In the genomic region with DNA sequence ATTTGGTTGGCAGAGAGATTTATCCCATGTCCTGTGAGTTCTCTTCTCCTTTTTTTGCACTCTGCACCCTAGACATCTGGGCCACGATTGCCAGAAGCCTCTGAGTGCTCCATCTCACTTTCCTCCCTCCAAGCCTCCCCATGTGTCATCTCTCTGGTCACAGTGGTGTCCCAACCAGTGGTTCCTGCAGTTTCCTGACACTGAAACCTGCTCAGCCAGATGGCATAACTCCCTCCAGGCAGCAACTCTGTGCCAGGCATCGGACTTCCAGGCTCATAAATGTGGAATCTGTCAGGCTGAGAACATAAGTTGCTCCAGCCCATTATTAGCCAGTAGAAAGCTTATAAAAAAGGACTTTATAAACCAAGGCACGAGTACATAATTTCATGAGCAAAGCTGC, we compare ENCODE assay signal across 19 cellular contexts.
A peak's percentile ranks its signal among the peaks of the same experiment; 100 is the strongest.
DNase-seq lines count a peak whose midpoint lies in the region; TF ChIP-seq lines count a peak whose summit lies in the region.
"Had no signal": no experiment of that assay in that cellular context is flagged by ENCODE, and none has a peak within 500 bp of the region (broad histone marks: within the 10 kb centered on the region; RNA-seq: fewer than 3 reads in every experiment).

No MANE protein-coding gene starts in this region.

- H2BK15ac ChIP-seq in neuronal stem cell (ENCODE audit: low read length), result no peak overlapping the region

- TF ChIP-seq POLR2A in thyroid gland (IDR thresholded peaks at IDR 0.05), result no peak

- H3K18ac ChIP-seq in neuronal stem cell (ENCODE audit: low read length), result no peak overlapping the region

- H2BK120ac ChIP-seq in neuronal stem cell (ENCODE audit: low read depth, low read length), result no peak overlapping the region

- no peak overlapping the region for H3K4ac ChIP-seq in neuronal stem cell (ENCODE audit: low read length)

- DNase-seq in AG10803 (ENCODE audit: low read depth), result peak; percentile 12
- peak; percentile 27 for DNase-seq in H4 (ENCODE audit: low spot score)
- DNase-seq in SK-N-DZ (ENCODE audit: low spot score), result peak; percentile 31
- DNase-seq in myocyte (ENCODE audit: low read depth), result peak; percentile 52
- no peak for DNase-seq in NOMO-1 treated with dmso at 0.1 percent for 144 hours (lab: John Stamatoyannopoulos, UW; ENCODE audit: unreplicated experiment)
- no peak for DNase-seq in thyroid gland
- no peak for DNase-seq in NCI-H187 treated with DMSO at 0.1 percent for 48 hours (lab: John Stamatoyannopoulos, UW)
- DNase-seq in neuronal stem cell (ENCODE audit: low spot score), result no peak
- DNase-seq: activated B cell treated with CpG ODN at 0.5 μM for 24 hours; activated naive CD8-positive, alpha-beta T cell treated with anti-CD3 and anti-CD28 coated beads, Interleukin-2, amount 10 ng/mL, durations not matched to agents 7 days and 5 days; activated T-cell treated with anti-CD3 and anti-CD28 coated beads, Interleukin-2, amount 50 U/mL, for 72 hours; CD4-positive, alpha-beta memory T cell; EL; immature natural killer cell; Kasumi-1; NCI-H1436; stimulated activated CD4-positive, alpha-beta T cell treated with anti-CD3 and anti-CD28 coated beads, Interleukin-1b, Interleukin-23, amount 100 ng/mL, for 48 hours had no signal

- 61 to 72% methylated on average over 3 of the region's 3 CpGs for WGBS in thyroid gland, 2 donors
- no CpG with 5 or more reads among the region's 3 CpGs for whole genome bisulfite sequencing in neuronal stem cell (ENCODE audit: extremely low coverage in 2 of 2, insufficient read length in 2 of 2, insufficient replicate concordance in 1 of 2), 2 donors

- no peak overlapping the region for H3K4me3 ChIP-seq in AG10803 (ENCODE audit: low read length)
- no peak overlapping the region for H3K4me3 ChIP-seq in thyroid gland (replicated peaks in 1 of 3)
- no peak overlapping the region for H3K4me3 ChIP-seq in neuronal stem cell (ENCODE audit: low read length in 2 of 2)
- H3K4me3 ChIP-seq: HAP-1, right atrium auricular region had no signal

- H4K91ac ChIP-seq in neuronal stem cell (ENCODE audit: low read depth, low read length, poor library complexity), result no peak overlapping the region

- no peak overlapping the region for H2AFZ ChIP-seq in neuronal stem cell (ENCODE audit: low read length)

- H3K27me3 ChIP-seq in thyroid gland, result no peaks in the 10 kb centered on the region
- H3K27me3 ChIP-seq in neuronal stem cell (ENCODE audit: control insufficient read depth in 3 of 3, insufficient read depth in 3 of 3, low read depth in 1 of 3, low read length in 3 of 3), result no peaks in the 10 kb centered on the region
- H3K27me3 ChIP-seq: right atrium auricular region had no signal

- H3K9ac ChIP-seq in neuronal stem cell (ENCODE audit: low read depth, low read length, poor library complexity), result no peak overlapping the region

- no peak overlapping the region for H3K14ac ChIP-seq in neuronal stem cell (ENCODE audit: low read length)

- H3K79me1 ChIP-seq in neuronal stem cell (ENCODE audit: low read depth, low read length), result no peaks in the 10 kb centered on the region

- H3K27ac ChIP-seq in thyroid gland (no peak overlapping the region), neuronal stem cell (replicated peaks; ENCODE audit: low read length) (no peak overlapping the region)
- H3K27ac ChIP-seq: right atrium auricular region had no signal

- TF ChIP-seq CTCF in AG10803 (conservative IDR thresholded peaks at IDR 0.05; ENCODE audit: low read length), result no peak
- TF ChIP-seq CTCF in thyroid gland (IDR thresholded peaks at IDR 0.05), result no peak

- H3K4me1 ChIP-seq in thyroid gland (no peaks in the 10 kb centered on the region), neuronal stem cell (ENCODE audit: control insufficient read depth in 2 of 2, insufficient read depth in 1 of 2, low read depth in 1 of 2, low read length in 2 of 2) (no peaks in the 10 kb centered on the region)
- H3K4me1 ChIP-seq: HAP-1, right atrium auricular region had no signal

- no peak overlapping the region for H3K23ac ChIP-seq in neuronal stem cell (ENCODE audit: low read depth, low read length, poor library complexity)

- H2BK12ac ChIP-seq in neuronal stem cell (ENCODE audit: low read length), result no peak overlapping the region

- H3K4me2 ChIP-seq in neuronal stem cell (ENCODE audit: insufficient read depth, low read length, poor library complexity, severe bottlenecking), result no peak overlapping the region

- no peaks in the 10 kb centered on the region for H3K9me3 ChIP-seq in thyroid gland
- H3K9me3 ChIP-seq in neuronal stem cell (replicated peaks in 1 of 2; ENCODE audit: control insufficient read depth in 2 of 2, insufficient read depth in 1 of 2, low read depth in 1 of 2, low read length in 2 of 2), result peaks cover 3 to 4% of the 10 kb centered on the region in 2 donors
- H3K9me3 ChIP-seq: HAP-1 had no signal

- H2AK5ac ChIP-seq in neuronal stem cell (ENCODE audit: low read depth, low read length), result no peak overlapping the region

- no peak overlapping the region for H4K8ac ChIP-seq in neuronal stem cell (ENCODE audit: low read depth, low read length)

- H2BK5ac ChIP-seq in neuronal stem cell (ENCODE audit: low read length), result no peak overlapping the region

- H3K36me3 ChIP-seq in thyroid gland, result no peaks in the 10 kb centered on the region
- no peaks in the 10 kb centered on the region for H3K36me3 ChIP-seq in neuronal stem cell (replicated peaks in 1 of 2; ENCODE audit: control insufficient read depth in 2 of 2, insufficient read depth in 2 of 2, low read length in 2 of 2)
- H3K36me3 ChIP-seq: HAP-1, right atrium auricular region had no signal

- intact Hi-C loops in thyroid gland (cut with DNase I), result no loop called here

Comparison
In these comparisons a context has a peak if more than half of its experiments do, and no peak if none do; other contexts are left out.
1. DNase-seq: peak in AG10803 (single experiment), H4 (single experiment), SK-N-DZ (single experiment) and myocyte (single experiment); none in NOMO-1 treated with dmso at 0.1 percent for 144 hours (single experiment), thyroid gland (0 of 2), NCI-H187 treated with DMSO at 0.1 percent for 48 hours (single experiment) and neuronal stem cell (single experiment).